8 cellular contexts compared by ENCODE assay signal in the genomic region with DNA sequence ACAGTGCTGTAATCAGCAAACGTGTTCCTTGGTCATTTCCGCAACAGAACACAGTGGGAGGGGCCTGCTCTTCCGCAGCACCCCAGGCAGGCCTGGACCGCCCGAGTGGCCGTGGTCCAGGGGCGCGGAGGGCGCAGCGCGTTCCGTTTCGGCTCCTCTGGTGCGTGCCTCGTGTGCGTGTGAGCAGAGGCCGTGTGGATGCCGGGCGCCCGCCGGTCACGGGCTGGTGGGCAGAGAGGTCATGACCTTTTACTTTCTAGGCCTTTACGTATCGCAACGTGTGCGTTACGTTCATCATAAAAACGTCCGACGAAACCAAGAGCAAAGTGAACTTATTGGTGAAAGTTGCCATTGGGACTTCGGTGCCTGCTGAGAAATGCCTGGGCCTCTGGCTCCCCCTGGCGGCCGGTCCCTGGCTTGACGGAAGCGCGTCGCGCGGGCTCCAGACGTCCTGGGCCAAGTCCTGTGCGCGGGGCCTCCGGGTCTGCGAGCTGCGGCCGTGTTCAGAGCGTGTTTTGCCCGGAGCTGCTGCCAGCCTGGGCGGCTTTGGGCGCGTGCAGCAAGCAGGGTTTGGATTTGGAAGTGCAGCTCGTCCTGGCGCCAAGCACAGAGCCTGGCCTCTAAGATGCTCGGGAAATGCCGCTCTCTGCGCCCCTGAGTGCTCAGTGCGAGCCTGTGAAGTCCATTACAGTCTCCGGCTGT. TPM values are rescaled to one million over a fixed set of nuclear protein-coding genes. Genes with fewer than 3 reads are reported as not detected.
DNase-seq lines count a peak whose midpoint lies in the region; ATAC-seq and TF ChIP-seq lines count a peak whose summit lies in the region.

No MANE protein-coding gene starts in this region.

- H3K4me1 ChIP-seq in HUES48 (ENCODE audit: control insufficient read depth, insufficient read depth, low read length) (peaks cover 5% of the 10 kb centered on the region; the same call in 1 of the 2 replicates), SJCRH30 (no peaks in the 10 kb centered on the region), neutrophil (ENCODE audit: control insufficient read depth in 1 of 2, insufficient read depth in 1 of 2, low read depth in 1 of 2, low read length in 1 of 2) (peaks cover 11 to 15% of the 10 kb centered on the region in 2 experiments), stomach smooth muscle (ENCODE audit: control insufficient read depth, insufficient read depth, low read length) (peaks cover 17% of the 10 kb centered on the region)

- H3K27ac ChIP-seq in HUES48 (ENCODE audit: low read depth, low read length) = peak overlapping the region; percentile 40
- H3K27ac ChIP-seq in SJCRH30 = no peak overlapping the region
- peak overlapping the region; percentile 76 for H3K27ac ChIP-seq in neutrophil
- H3K27ac ChIP-seq in stomach smooth muscle (ENCODE audit: low read length) = peak overlapping the region; percentile 53

- H3K36me3 ChIP-seq in HUES48 (ENCODE audit: control insufficient read depth, insufficient read depth, low read length) = peaks cover 3% of the 10 kb centered on the region; the same call in 1 of the 2 replicates
- H3K36me3 ChIP-seq in SJCRH30 = no peaks in the 10 kb centered on the region
- H3K36me3 ChIP-seq in neutrophil = no peaks in the 10 kb centered on the region
- H3K36me3 ChIP-seq in stomach smooth muscle (ENCODE audit: control insufficient read depth in 2 of 2, insufficient read depth in 2 of 2, low read length in 2 of 2) = no peaks in the 10 kb centered on the region

- TF ChIP-seq CTCF in foreskin fibroblast (IDR thresholded peaks at IDR 0.05; ENCODE audit: low read depth, low read length) = peak; percentile 85
- peak; percentile 91 for TF ChIP-seq CTCF in neutrophil (IDR thresholded peaks at IDR 0.05)

- H3K27me3 ChIP-seq in HUES48 (ENCODE audit: control insufficient read depth, insufficient read depth, low read length) (no peaks in the 10 kb centered on the region), SJCRH30 (no peaks in the 10 kb centered on the region), neutrophil (peaks cover 21% of the 10 kb centered on the region), stomach smooth muscle (ENCODE audit: control insufficient read depth in 1 of 2, insufficient read depth in 2 of 2, low read length in 2 of 2) (peaks cover 4 to 6% of the 10 kb centered on the region in 2 donors)

- ATAC-seq in GM21381 (IDR thresholded peaks at IDR 0.05; ENCODE audit: unreplicated experiment) = no peak

- DNase-seq in GM04503 (ENCODE audit: low read depth) (peak; percentile 65), SJCRH30 (peak; percentile 71 to 87), activated gamma-delta T cell (lab: John Stamatoyannopoulos, UW) (peak; percentile 63), foreskin fibroblast (peak; percentile 87 to 94)

- H3K9ac ChIP-seq in HUES48 (ENCODE audit: low read depth, low read length) (no peak overlapping the region), stomach smooth muscle (ENCODE audit: low read length in 2 of 2) (peak overlapping the region; percentile 29 to 67)

- H3K4me3 ChIP-seq in HUES48 (ENCODE audit: low read depth, low read length) = no peak overlapping the region
- H3K4me3 ChIP-seq in SJCRH30 = peak overlapping the region; percentile 30
- H3K4me3 ChIP-seq in foreskin fibroblast (ENCODE audit: low read depth in 1 of 2, low read length in 2 of 2) = peak overlapping the region; percentile 24 to 27
- H3K4me3 ChIP-seq in neutrophil (ENCODE audit: low read depth in 1 of 2, low read length in 1 of 2) = peak overlapping the region; percentile 57 to 58
- H3K4me3 ChIP-seq in stomach smooth muscle (ENCODE audit: low read length in 2 of 2) = peak overlapping the region; percentile 70 to 75

- H3K9me3 ChIP-seq in HUES48 (ENCODE audit: control insufficient read depth, insufficient read depth, low read length) (no peaks in the 10 kb centered on the region), SJCRH30 (replicated peaks) (no peaks in the 10 kb centered on the region), neutrophil (no peaks in the 10 kb centered on the region), stomach smooth muscle (ENCODE audit: control insufficient read depth in 2 of 2, low read length in 2 of 2) (no peaks in the 10 kb centered on the region)

RNA-seq across cellular contexts. Expression of gene COL18A1, which starts 34.4 kb away (rescaled TPM):
- 18.5 and 19.5 TPM in 2 replicates for total RNA-seq in SJCRH30 (2014; rRNA removed; shearing (Covaris generic))
